In genomic region chr3:165504554-165504953, GRCh38 we compare ENCODE assay signal across 7 cellular contexts.
"Had no signal": no experiment of that assay in that cellular context is flagged by ENCODE, and none has a peak within 500 bp of the region (broad histone marks: within the 10 kb centered on the region; RNA-seq: fewer than 3 reads in every experiment).

No MANE protein-coding gene starts in this region.

- H3K4me3 ChIP-seq: HAP-1 had no signal

- FAIRE-seq: HTR-8/SVneo had no signal

- H3K9me3 ChIP-seq: HAP-1 had no signal

- H3K4me1 ChIP-seq: HAP-1 had no signal

- H3K36me3 ChIP-seq: HAP-1 had no signal

- ATAC-seq: HCT116 had no signal

- DNase-seq: GOT3, H7, HFFc6, KG1 had no signal
